ENCODE assay signal across 7 cellular contexts in the genomic region with DNA sequence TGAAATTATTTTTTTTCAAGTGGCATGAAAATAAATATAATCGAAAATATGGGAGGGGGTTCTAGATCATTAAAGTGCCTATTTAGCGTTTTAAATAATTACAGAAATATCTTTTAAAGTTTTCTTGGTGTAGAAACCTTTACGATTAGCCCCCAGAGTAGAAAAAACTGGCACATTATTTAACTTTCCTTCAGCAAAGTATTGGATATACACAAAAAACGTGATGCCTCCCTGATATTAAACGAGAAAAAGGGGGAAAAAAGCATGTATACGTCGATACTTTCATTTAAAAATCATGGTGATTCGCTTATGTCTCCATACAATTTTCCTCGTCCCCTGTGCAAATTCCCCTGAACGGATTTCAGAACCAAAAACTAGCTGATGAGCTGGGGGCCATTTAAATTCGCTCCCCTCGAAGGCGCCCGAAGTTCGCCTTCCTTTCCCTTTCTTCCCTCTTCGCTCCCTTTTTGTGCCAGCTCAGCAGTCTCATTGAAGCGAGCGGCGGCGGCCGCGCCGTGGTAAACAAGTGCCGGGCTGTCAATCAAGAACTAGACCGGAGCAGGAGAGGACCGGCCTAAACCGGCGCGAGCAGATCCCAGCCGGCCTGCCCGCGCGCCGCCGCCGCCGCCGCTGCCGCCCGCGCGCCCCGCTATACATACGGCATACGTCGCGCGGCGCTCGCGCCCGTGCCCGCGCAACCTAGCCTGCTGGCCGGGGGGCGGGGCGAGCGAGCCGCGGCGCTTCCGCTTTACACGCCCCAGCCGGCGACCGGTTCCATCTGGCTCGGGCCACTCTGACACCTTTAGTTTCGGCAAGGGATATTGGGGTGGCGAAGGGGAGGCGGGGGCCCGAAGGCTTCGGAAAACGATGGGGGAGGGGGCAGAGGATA.
DNase-seq lines count a peak whose midpoint lies in the region; ATAC-seq and TF ChIP-seq lines count a peak whose summit lies in the region.

No MANE protein-coding gene starts in this region.

- TF ChIP-seq CTCF in astrocyte of the spinal cord (IDR thresholded peaks at IDR 0.05; ENCODE audit: low read depth, low read length) (no peak), retinal pigment epithelial cell (conservative IDR thresholded peaks at IDR 0.05; ENCODE audit: low read depth, low read length) (no peak)

- H3K4me3 ChIP-seq in astrocyte of the spinal cord (ENCODE audit: low read depth, low read length) (peak overlapping the region; percentile 81), retinal pigment epithelial cell (ENCODE audit: low read length) (peak overlapping the region; percentile 84)

- in situ Hi-C loops in astrocyte of the spinal cord (cut with HindIII; ENCODE audit: low sequenced_read_pairs) = no loop called here

- DNase-seq in NCI-H2029 (lab: John Stamatoyannopoulos, UW) (peak; percentile 99), T1000 (lab: John Stamatoyannopoulos, UW) (peak; percentile 81), astrocyte of the spinal cord (ENCODE audit: low read depth, low spot score) (peak; percentile 91), hypothalamus (lab: John Stamatoyannopoulos, UW) (peak; percentile 56 to 97 (median 88)), retinal pigment epithelial cell (ENCODE audit: low read depth) (peak; percentile 75)

- ATAC-seq in GM18508 (IDR thresholded peaks at IDR 0.05; ENCODE audit: insufficient read depth, unreplicated experiment) (peak; percentile 30), HG02981 (IDR thresholded peaks at IDR 0.05; ENCODE audit: unreplicated experiment) (peak; percentile 55)

Comparison
In these comparisons a context has a peak if more than half of its experiments do, and no peak if none do; other contexts are left out.
1. Peak in every context shown above with its lines: DNase-seq, ATAC-seq and H3K4me3 ChIP-seq.